ENCODE assay signal across 1 cellular context in the genomic region with DNA sequence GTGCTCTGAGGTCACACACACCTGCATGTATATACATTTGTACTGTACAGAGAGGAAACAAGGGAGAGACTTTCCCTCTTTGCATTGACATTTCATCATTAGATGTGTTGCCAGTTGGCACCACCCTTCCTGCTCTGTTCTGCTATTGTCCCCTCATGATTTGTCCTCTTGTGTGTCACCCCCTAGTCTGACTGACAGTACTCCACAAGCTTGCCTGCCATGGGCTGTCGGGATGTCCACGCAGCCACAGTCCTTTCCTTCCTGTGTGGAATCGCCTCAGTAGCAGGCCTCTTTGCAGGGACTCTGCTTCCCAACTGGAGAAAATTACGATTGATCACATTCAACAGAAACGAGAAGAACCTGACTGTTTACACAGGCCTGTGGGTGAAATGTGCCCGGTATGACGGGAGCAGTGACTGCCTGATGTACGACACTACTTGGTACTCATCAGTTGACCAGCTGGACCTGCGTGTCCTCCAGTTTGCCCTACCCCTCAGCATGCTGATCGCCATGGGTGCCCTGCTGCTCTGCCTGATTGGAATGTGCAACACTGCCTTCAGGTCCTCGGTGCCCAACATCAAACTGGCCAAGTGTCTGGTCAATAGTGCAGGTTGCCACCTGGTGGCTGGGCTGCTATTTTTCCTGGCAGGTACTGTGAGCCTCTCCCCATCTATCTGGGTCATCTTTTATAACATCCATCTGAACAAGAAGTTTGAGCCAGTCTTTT.
TF ChIP-seq lines count a peak whose summit lies in the region.

No MANE protein-coding gene starts in this region.

TF ChIP-seq in GM12878, 131 proteins besides CTCF, POLR2A, EP300 and RAD21:
- TF ChIP-seq SMC3 (IDR thresholded peaks at IDR 0.05; ENCODE audit: borderline replicate concordance, low read length) (peak; percentile 27; the same call in 1 of the 2 replicates), TCF7 (IDR thresholded peaks at IDR 0.05; ENCODE audit: borderline replicate concordance) (no peak), TARDBP (IDR thresholded peaks at IDR 0.05; ENCODE audit: borderline replicate concordance) (no peak), TCF12 (IDR thresholded peaks at IDR 0.05; ENCODE audit: low read depth, low read length) (no peak), HDAC6 (IDR thresholded peaks at IDR 0.05; ENCODE audit: unreplicated experiment) (no peak)
